In the genomic region with DNA sequence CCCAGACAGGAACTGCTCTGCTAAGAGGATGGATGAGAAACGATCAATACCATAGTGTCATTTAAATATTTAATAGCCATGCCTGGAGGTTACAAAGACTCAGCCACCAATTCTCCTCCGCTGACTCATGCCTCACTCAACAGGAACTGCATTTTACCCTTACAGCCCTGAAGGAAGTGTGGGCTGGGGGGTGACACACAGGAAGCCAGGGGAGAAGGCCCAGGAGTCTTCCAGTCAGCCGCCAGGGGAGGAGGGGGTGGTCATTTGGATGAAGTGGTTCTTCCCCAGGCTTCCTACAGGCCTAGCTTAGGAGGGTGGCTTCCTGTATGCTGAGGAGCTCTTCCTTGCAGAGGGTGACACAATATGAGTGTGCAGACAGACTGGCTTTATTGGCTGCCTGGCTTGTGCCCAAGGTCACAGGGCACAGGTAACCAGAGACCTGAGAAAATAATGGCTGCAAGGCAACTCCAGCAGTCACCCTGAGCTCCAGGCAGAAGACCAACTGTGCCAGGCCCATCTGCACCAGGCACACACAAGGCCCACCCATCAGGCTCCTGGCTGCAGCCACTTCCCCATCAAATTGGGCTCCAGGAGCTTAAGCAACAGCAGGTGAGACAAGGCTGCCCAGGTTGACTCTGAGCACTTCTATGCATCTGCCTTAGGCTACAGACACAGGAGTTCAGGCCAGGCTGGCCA, we compare ENCODE assay signal across 8 cellular contexts. TPM values are rescaled to one million over a fixed set of nuclear protein-coding genes. Genes with fewer than 3 reads are reported as not detected.
DNase-seq lines count a peak whose midpoint lies in the region; ATAC-seq and TF ChIP-seq lines count a peak whose summit lies in the region.

No MANE protein-coding gene starts in this region.

- peaks cover 89% of the 10 kb centered on the region for H3K4me1 Mint-ChIP-seq in central memory CD8-positive, alpha-beta T cell

- H3K9me3 ChIP-seq in BLaER1 = no peaks in the 10 kb centered on the region
- H3K9me3 ChIP-seq in Loucy (ENCODE audit: insufficient read depth, low read depth, low read length) = no peaks in the 10 kb centered on the region
- H3K9me3 ChIP-seq in left lung = no peaks in the 10 kb centered on the region

- H3K9me3 Mint-ChIP-seq in central memory CD8-positive, alpha-beta T cell = no peaks in the 10 kb centered on the region

- H3K36me3 Mint-ChIP-seq in central memory CD8-positive, alpha-beta T cell (ENCODE audit: insufficient read depth) = peaks cover 24% of the 10 kb centered on the region

- H3K27me3 ChIP-seq in BLaER1 (no peaks in the 10 kb centered on the region), Loucy (ENCODE audit: insufficient read depth, low read length, poor library complexity, severe bottlenecking) (no peaks in the 10 kb centered on the region), left lung (no peaks in the 10 kb centered on the region)

- peak overlapping the region; percentile 86 for H3K27ac Mint-ChIP-seq in central memory CD8-positive, alpha-beta T cell (ENCODE audit: low read depth)

- no peak overlapping the region; the same call in 1 of the 2 replicates for H2AFZ ChIP-seq in Loucy (ENCODE audit: low read length)

- H3K27me3 Mint-ChIP-seq in central memory CD8-positive, alpha-beta T cell = no peaks in the 10 kb centered on the region

- peak overlapping the region; percentile 63 for H3K4me3 Mint-ChIP-seq in central memory CD8-positive, alpha-beta T cell

- H3F3A ChIP-seq in Loucy (ENCODE audit: low read depth) = no peaks in the 10 kb centered on the region; the same call in 1 of the 2 replicates

- H3K36me3 ChIP-seq in BLaER1 (no peaks in the 10 kb centered on the region), Loucy (ENCODE audit: insufficient read depth, low read length) (no peaks in the 10 kb centered on the region), left lung (no peaks in the 10 kb centered on the region)

- H3K9me2 ChIP-seq in Loucy (replicated peaks; ENCODE audit: low read depth, low read length) = no peaks in the 10 kb centered on the region

- H4K20me1 ChIP-seq in BLaER1 (peaks cover 34% of the 10 kb centered on the region), Loucy (ENCODE audit: insufficient read depth, low read length, poor library complexity, severe bottlenecking) (no peaks in the 10 kb centered on the region)

- H3K4me1 ChIP-seq in BLaER1 (peaks cover 90% of the 10 kb centered on the region), Loucy (ENCODE audit: insufficient read depth, low read length, poor library complexity, severe bottlenecking) (peaks cover 40% of the 10 kb centered on the region), left lung (peaks cover 73 to 100% of the 10 kb centered on the region in 2 donors)

- no peak for TF ChIP-seq CTCF in Loucy (conservative IDR thresholded peaks at IDR 0.05; ENCODE audit: low read length)
- TF ChIP-seq CTCF in left lung (IDR thresholded peaks at IDR 0.05) = peak in 1 of 2 donors; percentile 43

- ATAC-seq in central memory CD8-positive, alpha-beta T cell (replicated peaks; ENCODE audit: extremely low read depth, poor library complexity, severe bottlenecking) = peak; percentile 73
- ATAC-seq in left lung (peak; percentile 27), GM18517 (IDR thresholded peaks at IDR 0.05; ENCODE audit: unreplicated experiment) (no peak)

- H3K9ac ChIP-seq in BLaER1 = peak overlapping the region; percentile 63
- H3K9ac ChIP-seq in Loucy (ENCODE audit: low read depth, low read length, poor library complexity, severe bottlenecking) = peak overlapping the region; percentile 67

- H3K4me3 ChIP-seq in BLaER1 = no peak overlapping the region
- peak overlapping the region; percentile 61 for H3K4me3 ChIP-seq in Loucy (ENCODE audit: low read length, poor library complexity, severe bottlenecking)
- H3K4me3 ChIP-seq in left lung = peak overlapping the region in 1 of 2 donors; percentile 16

- H3K4me2 ChIP-seq in BLaER1 = peak overlapping the region; percentile 91
- H3K4me2 ChIP-seq in Loucy (ENCODE audit: low read depth, low read length, poor library complexity, severe bottlenecking) = peak overlapping the region; percentile 76

- H3K79me2 ChIP-seq in Loucy (ENCODE audit: insufficient read depth, low read length) = no peaks in the 10 kb centered on the region

- intact Hi-C loops in left lung (cut with DNase I) = no loop called here
- intact Hi-C loops in posterior vena cava (cut with DNase I) = loop anchor here in 1 of 2 donors (2.0 kb wide), 1 partner anchor 63 kb away; no protein-coding TSS in a partner anchor

- H3K27ac ChIP-seq in BLaER1 (peak overlapping the region; percentile 72), left lung (peak overlapping the region; percentile 88 to 91)

- peak; percentile 64 for DNase-seq in activated CD4-positive, CD25-positive, alpha-beta regulatory T cell treated with anti-CD3 and anti-CD28 coated beads, Interleukin-2, amount 50 U/mL, for 72 hours
- peak; percentile 31 to 47 for DNase-seq in central memory CD8-positive, alpha-beta T cell (ENCODE audit: low spot score in 2 of 2)
- DNase-seq in left lung (peak; percentile 70 to 76), posterior vena cava (ENCODE audit: low spot score) (no peak)
- DNase-seq in stimulated activated CD8-positive, alpha-beta memory T cell treated with anti-CD3 and anti-CD28 coated beads, Interleukin-15, amount 100 ng/mL, for 1 hour (ENCODE audit: low read depth) = peak; percentile 46

RNA-seq across cellular contexts. Expression of gene RPLP0, which starts 30.6 kb away (rescaled TPM):
- total RNA-seq in left lung (1,000 to 10,000 TPM; 1,565 to 1,940 TPM), posterior vena cava (1,000 to 10,000 TPM; 1,277 to 1,372 TPM)

RNA-seq across cellular contexts. Expression of gene PXN, which starts 34.1 kb away (rescaled TPM):
- total RNA-seq in left lung (100 to 1,000 TPM in 1 of 2 donors, 10 to 100 TPM in 1; 90.7 to 111 TPM), posterior vena cava (100 to 1,000 TPM; 110 to 113 TPM)

RNA-seq across cellular contexts. Expression of gene GCN1, which starts 36.9 kb away (rescaled TPM):
- total RNA-seq in left lung (10 to 100 TPM; 69.2 to 89.4 TPM), posterior vena cava (10 to 100 TPM; 50.2 to 52.5 TPM)
